Comparison of ENCODE assay signal across 14 cellular contexts in the genomic region with DNA sequence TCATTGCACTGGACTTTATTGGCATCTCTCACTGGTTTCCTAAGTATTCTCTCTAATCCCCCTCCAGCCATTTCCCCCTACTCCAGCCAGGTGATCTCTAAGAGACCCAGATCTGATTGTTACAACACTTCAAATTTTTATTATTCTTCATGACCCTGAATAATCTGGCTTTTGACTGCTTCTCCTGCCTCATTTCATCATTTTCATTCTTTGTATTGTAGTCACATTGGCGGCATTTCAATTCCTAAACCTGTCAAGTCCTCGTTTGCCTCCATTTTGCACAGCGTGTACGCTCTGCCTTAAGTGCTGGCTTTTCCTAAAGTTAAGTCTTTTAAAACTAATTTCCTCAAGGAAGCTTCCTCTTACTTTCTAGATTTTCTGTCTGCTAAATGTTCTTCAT. TPM values are rescaled to one million over a fixed set of nuclear protein-coding genes. Genes with fewer than 3 reads are reported as not detected.
A peak's percentile ranks its signal among the peaks of the same experiment; 100 is the strongest.
DNase-seq lines count a peak whose midpoint lies in the region; ATAC-seq and TF ChIP-seq lines count a peak whose summit lies in the region.
"Had no signal": no experiment of that assay in that cellular context is flagged by ENCODE, and none has a peak within 500 bp of the region (broad histone marks: within the 10 kb centered on the region; RNA-seq: fewer than 3 reads in every experiment).

No MANE protein-coding gene starts in this region.

- TF ChIP-seq CTCF in MCF 10A (IDR thresholded peaks at IDR 0.05; ENCODE audit: unreplicated experiment) (no peak), breast epithelium (IDR thresholded peaks at IDR 0.05) (no peak), fibroblast of lung (conservative IDR thresholded peaks at IDR 0.05 in 1 of 2, IDR thresholded peaks at IDR 0.05 in 1 of 2; ENCODE audit: low read depth in 1 of 2, low read length in 2 of 2) (no peak), PC-3 (conservative IDR thresholded peaks at IDR 0.05; ENCODE audit: low read depth, low read length) (no peak)
- no peak for TF ChIP-seq CTCF in activated CD8-positive, alpha-beta T cell treated with anti-CD3 and anti-CD28 coated beads for 36 hours (IDR thresholded peaks at IDR 0.05)

- BruUV-seq in MCF 10A (replicated peaks; lab: Mats Ljungman, UMichigan) (no TSS peak), PC-3 (replicated peaks; lab: Mats Ljungman, UMichigan) (no TSS peak)

- no peaks in the 10 kb centered on the region for H3F3A ChIP-seq in PC-3 (ENCODE audit: low read length, unreplicated experiment)

- H3K9me2 ChIP-seq in PC-3 (replicated peaks; ENCODE audit: low read length): no peaks in the 10 kb centered on the region

- no peak for ATAC-seq in activated CD8-positive, alpha-beta T cell treated with anti-CD3 and anti-CD28 coated beads for 36 hours
- ATAC-seq in stimulated activated effector memory CD8-positive, alpha-beta T cell treated with anti-CD3 and anti-CD28 coated beads, Interleukin-12 subunit alpha, Interleukin-12 subunit beta, amount 100 ng/mL, for 72 hours: no peak
- ATAC-seq in PC-3: no peak
- ATAC-seq in HG03354 (IDR thresholded peaks at IDR 0.05; ENCODE audit: poor library complexity, severe bottlenecking, unreplicated experiment): no peak
- ATAC-seq: activated CD4-positive, CD25-positive, alpha-beta regulatory T cell treated with anti-CD3 and anti-CD28 coated beads, Interleukin-2, amount 50 U/mL, for 24 hours had no signal

- peaks cover 78% of the 10 kb centered on the region for H3K79me2 ChIP-seq in fibroblast of lung (ENCODE audit: control insufficient read depth, insufficient read depth, low read length)
- H3K79me2 ChIP-seq in PC-3 (ENCODE audit: low read length): peaks cover 96% of the 10 kb centered on the region

- H4K20me1 ChIP-seq in fibroblast of lung (ENCODE audit: control insufficient read depth, extremely low read depth, insufficient read depth, low read length) (peaks cover 2% of the 10 kb centered on the region), PC-3 (ENCODE audit: low read length) (0 out of 2 replicates have a peak, but pooled peaks cover 9% of the 10 kb centered on the region)

- no peaks in the 10 kb centered on the region for H3K4me1 ChIP-seq in breast epithelium
- peaks cover 2% of the 10 kb centered on the region for H3K4me1 ChIP-seq in fibroblast of lung (ENCODE audit: control insufficient read depth, extremely low read depth, insufficient read depth, low read length)
- H3K4me1 ChIP-seq in PC-3 (ENCODE audit: insufficient read depth, low read length): peaks cover 12% of the 10 kb centered on the region

- CTCF ChIA-PET in MCF 10A (lab: Yijun Ruan, JAX) (interaction anchor here (1.0 kb wide), 1 partner anchor 264 kb away, joined by 3 read pairs; no protein-coding TSS in a partner anchor), PC-3 (lab: Charles Lee) (no interaction called here)
- CTCF ChIA-PET in activated CD8-positive, alpha-beta T cell treated with anti-CD3 and anti-CD28 coated beads for 36 hours (lab: Charles Lee): interaction anchor here (1.3 kb wide), 1 partner anchor 33 kb away, joined by 3 read pairs; no protein-coding TSS in a partner anchor

- H3K4me2 ChIP-seq in fibroblast of lung (ENCODE audit: extremely low read depth, insufficient read depth, low read length) (no peak overlapping the region), PC-3 (ENCODE audit: low read length) (no peak overlapping the region)

- TF ChIP-seq POLR2A in breast epithelium (IDR thresholded peaks at IDR 0.05): no peak

- POLR2A ChIA-PET in MCF 10A (lab: Yijun Ruan, JAX) (interaction anchor here (0.7 to 5.5 kb wide), 7 partner anchors 10 to 271 kb away, joined by 3 to 43 read pairs (median 3); a partner anchor contains a TSS), PC-3 (lab: Charles Lee; ENCODE audit: unreplicated experiment) (no interaction called here)
- POLR2A ChIA-PET in activated CD8-positive, alpha-beta T cell treated with anti-CD3 and anti-CD28 coated beads for 36 hours (lab: Charles Lee): no interaction called here

- H3K27me3 Mint-ChIP-seq in MCF 10A (ENCODE audit: insufficient read depth, unreplicated experiment): no peaks in the 10 kb centered on the region
- no peaks in the 10 kb centered on the region for H3K27me3 Mint-ChIP-seq in activated CD8-positive, alpha-beta T cell treated with anti-CD3 and anti-CD28 coated beads for 36 hours

- no peaks in the 10 kb centered on the region for H3K9me3 Mint-ChIP-seq in MCF 10A (ENCODE audit: unreplicated experiment)
- no peaks in the 10 kb centered on the region for H3K9me3 Mint-ChIP-seq in activated CD8-positive, alpha-beta T cell treated with anti-CD3 and anti-CD28 coated beads for 36 hours
- H3K9me3 Mint-ChIP-seq in stimulated activated effector memory CD8-positive, alpha-beta T cell treated with anti-CD3 and anti-CD28 coated beads, Interleukin-12 subunit alpha, Interleukin-12 subunit beta, amount 100 ng/mL, for 72 hours: no peaks in the 10 kb centered on the region

- H3K9me3 ChIP-seq in breast epithelium (no peaks in the 10 kb centered on the region), fibroblast of lung (ENCODE audit: control insufficient read depth, insufficient read depth, low read depth, low read length) (no peaks in the 10 kb centered on the region), PC-3 (ENCODE audit: low read length) (no peaks in the 10 kb centered on the region)
- H3K9me3 ChIP-seq: mucosa of descending colon, sigmoid colon, upper lobe of left lung had no signal

- peak overlapping the region; percentile 5 for H3K4me3 Mint-ChIP-seq in MCF 10A (ENCODE audit: unreplicated experiment)
- H3K4me3 Mint-ChIP-seq in activated CD8-positive, alpha-beta T cell treated with anti-CD3 and anti-CD28 coated beads for 36 hours: no peak overlapping the region
- no peak overlapping the region for H3K4me3 Mint-ChIP-seq in stimulated activated effector memory CD8-positive, alpha-beta T cell treated with anti-CD3 and anti-CD28 coated beads, Interleukin-12 subunit alpha, Interleukin-12 subunit beta, amount 100 ng/mL, for 72 hours

- intact Hi-C loops in MCF 10A (cut with micrococcal nuclease): no loop called here
- intact Hi-C loops in breast epithelium (cut with DNase I; ENCODE audit: low total_unique reads): loop anchor here (5.0 kb wide), 1 partner anchor 962 kb away; no protein-coding TSS in a partner anchor
- intact Hi-C loops in activated CD8-positive, alpha-beta T cell treated with anti-CD3 and anti-CD28 coated beads for 36 hours (cut with micrococcal nuclease): no loop called here
- intact Hi-C loops in PC-3 (cut with micrococcal nuclease): no loop called here

- H3K4me1 Mint-ChIP-seq in MCF 10A (ENCODE audit: insufficient read depth, unreplicated experiment): peaks cover 8% of the 10 kb centered on the region
- peaks cover 40% of the 10 kb centered on the region for H3K4me1 Mint-ChIP-seq in activated CD8-positive, alpha-beta T cell treated with anti-CD3 and anti-CD28 coated beads for 36 hours (ENCODE audit: low read depth)
- H3K4me1 Mint-ChIP-seq in stimulated activated effector memory CD8-positive, alpha-beta T cell treated with anti-CD3 and anti-CD28 coated beads, Interleukin-12 subunit alpha, Interleukin-12 subunit beta, amount 100 ng/mL, for 72 hours: peaks cover 36% of the 10 kb centered on the region

- peak overlapping the region in 1 of 2 donors; percentile 2 for H3K27ac ChIP-seq in breast epithelium
- H3K27ac ChIP-seq in fibroblast of lung (ENCODE audit: insufficient read depth, low read length): no peak overlapping the region
- H3K27ac ChIP-seq in PC-3 (ENCODE audit: low read length): no peak overlapping the region
- H3K27ac ChIP-seq: sigmoid colon had no signal

- peaks cover 6% of the 10 kb centered on the region for H3K36me3 Mint-ChIP-seq in MCF 10A (ENCODE audit: insufficient read depth, unreplicated experiment)
- peaks cover 10% of the 10 kb centered on the region for H3K36me3 Mint-ChIP-seq in activated CD8-positive, alpha-beta T cell treated with anti-CD3 and anti-CD28 coated beads for 36 hours (ENCODE audit: low read depth)
- H3K36me3 Mint-ChIP-seq in stimulated activated effector memory CD8-positive, alpha-beta T cell treated with anti-CD3 and anti-CD28 coated beads, Interleukin-12 subunit alpha, Interleukin-12 subunit beta, amount 100 ng/mL, for 72 hours: peaks cover 29% of the 10 kb centered on the region

- H3K4me3 ChIP-seq in breast epithelium: no peak overlapping the region
- H3K4me3 ChIP-seq in fibroblast of lung (replicated peaks in 1 of 4; ENCODE audit: control extremely low read depth in 1 of 4, insufficient read depth in 1 of 4, low read depth in 3 of 4, low read length in 4 of 4): no peak overlapping the region
- H3K4me3 ChIP-seq in PC-3 (ENCODE audit: low read length): no peak overlapping the region
- H3K4me3 ChIP-seq: mucosa of descending colon, sigmoid colon, upper lobe of left lung had no signal

- DNase-seq in MCF 10A (ENCODE audit: unreplicated experiment): peak; percentile 81
- no peak for DNase-seq in breast epithelium (ENCODE audit: low spot score in 2 of 2)
- no peak for DNase-seq in activated CD8-positive, alpha-beta T cell treated with anti-CD3 and anti-CD28 coated beads for 36 hours
- peak; percentile 52 to 81 for DNase-seq in fibroblast of lung (ENCODE audit: low read depth in 2 of 2)
- no peak for DNase-seq in stimulated activated effector memory CD8-positive, alpha-beta T cell treated with anti-CD3 and anti-CD28 coated beads, Interleukin-12 subunit alpha, Interleukin-12 subunit beta, amount 100 ng/mL, for 72 hours (ENCODE audit: low spot score in 2 of 2)
- no peak for DNase-seq in SW 1271 (lab: John Stamatoyannopoulos, UW)
- no peak for DNase-seq in PC-3
- DNase-seq: activated effector memory CD4-positive, alpha-beta T cell treated with anti-CD3 and anti-CD28 coated beads, Interleukin-2, amount 50 U/mL, for 16 hours; mucosa of descending colon; SIG-M5; sigmoid colon had no signal

- no peaks in the 10 kb centered on the region for H3K36me3 ChIP-seq in breast epithelium
- no peaks in the 10 kb centered on the region for H3K36me3 ChIP-seq in fibroblast of lung (ENCODE audit: control insufficient read depth, insufficient read depth, low read length)
- peaks cover 4% of the 10 kb centered on the region for H3K36me3 ChIP-seq in PC-3 (ENCODE audit: low read depth, low read length)
- H3K36me3 ChIP-seq: sigmoid colon had no signal

- H3K9ac ChIP-seq in fibroblast of lung (ENCODE audit: insufficient read depth, low read length) (no peak overlapping the region), PC-3 (ENCODE audit: low read length) (no peak overlapping the region)

- H2AFZ ChIP-seq in fibroblast of lung (ENCODE audit: low read length) (no peak overlapping the region), PC-3 (ENCODE audit: low read length) (no peak overlapping the region)

- H3K27ac Mint-ChIP-seq in MCF 10A (ENCODE audit: low read depth, unreplicated experiment): peak overlapping the region; percentile 67
- peak overlapping the region; percentile 42 for H3K27ac Mint-ChIP-seq in activated CD8-positive, alpha-beta T cell treated with anti-CD3 and anti-CD28 coated beads for 36 hours
- H3K27ac Mint-ChIP-seq in stimulated activated effector memory CD8-positive, alpha-beta T cell treated with anti-CD3 and anti-CD28 coated beads, Interleukin-12 subunit alpha, Interleukin-12 subunit beta, amount 100 ng/mL, for 72 hours: peak overlapping the region; percentile 26

- H3K27me3 ChIP-seq in breast epithelium (no peaks in the 10 kb centered on the region), fibroblast of lung (ENCODE audit: control insufficient read depth, insufficient read depth, low read length) (no peaks in the 10 kb centered on the region), PC-3 (ENCODE audit: low read length) (no peaks in the 10 kb centered on the region)
- H3K27me3 ChIP-seq: sigmoid colon, upper lobe of left lung had no signal

RNA-seq across cellular contexts. Expression of a gene that starts 31.6 kb away (rescaled TPM):
- total RNA-seq in MCF 10A (2022): 117 and 121 TPM in 2 replicates
- total RNA-seq in breast epithelium: 10 to 100 TPM; 28.5 to 31.0 (median 29.9) TPM
- total RNA-seq in activated CD8-positive, alpha-beta T cell treated with anti-CD3 and anti-CD28 coated beads for 36 hours: 10 to 100 TPM; 69.5 to 77.1 TPM
- 12.8 and 15.0 TPM in 2 replicates for total RNA-seq in fibroblast of lung
- polyA plus RNA-seq in fibroblast of lung: 121 and 122 TPM in 2 replicates
- polyA plus RNA-seq in fibroblast of lung (2012): 131 and 137 TPM in 2 replicates
- 15.6 and 22.5 TPM in 2 replicates for polyA minus RNA-seq in fibroblast of lung (ENCODE audit: low replicate concordance)
- total RNA-seq in PC-3 (2014; rRNA removed): 30.1 and 38.9 TPM in 2 replicates

Comparison
In these comparisons a context has a peak if more than half of its experiments do, and no peak if none do; other contexts are left out.
1. DNase-seq: peak in MCF 10A (single experiment) and fibroblast of lung (2 of 2); none in breast epithelium (0 of 2), activated CD8-positive, alpha-beta T cell treated with anti-CD3 and anti-CD28 coated beads for 36 hours (single experiment), stimulated activated effector memory CD8-positive, alpha-beta T cell treated with anti-CD3 and anti-CD28 coated beads, Interleukin-12 subunit alpha, Interleukin-12 subunit beta, amount 100 ng/mL, for 72 hours (0 of 2), SW 1271 (0 of 2) and PC-3 (single experiment).
2. Peak in every context shown above with its lines, with median percentiles within 50 percentile points of each other: H3K27ac Mint-ChIP-seq.